In genomic region chrX:12944452-12944851, GRCh38 we compare ENCODE assay signal across 10 cellular contexts. TPM values are rescaled to one million over a fixed set of nuclear protein-coding genes. Genes with fewer than 3 reads are reported as not detected.
DNase-seq lines count a peak whose midpoint lies in the region; ATAC-seq, FAIRE-seq and TF ChIP-seq lines count a peak whose summit lies in the region.
"Not testable (repeated sequence)": the region's sequence is repeated elsewhere in the genome, so short reads cannot be mapped to it uniquely, and the experiment has no call there.
"Had no signal": no experiment of that assay in that cellular context is flagged by ENCODE, and none has a peak within 500 bp of the region (broad histone marks: within the 10 kb centered on the region; RNA-seq: fewer than 3 reads in every experiment).

No MANE protein-coding gene starts in this region.

- peaks cover 76% of the 10 kb centered on the region for H3K9me3 Mint-ChIP-seq in endodermal cell
- peaks cover 32% of the 10 kb centered on the region for H3K9me3 Mint-ChIP-seq in progenitor cell of endocrine pancreas (ENCODE audit: low read depth)

- not testable (repeated sequence) for H3K9me3 ChIP-seq in T-helper 17 cell (ENCODE audit: control insufficient read depth, low read length, poor library complexity, severe bottlenecking); K562 (replicated peaks; ENCODE audit: control insufficient read depth, insufficient read depth, low read depth, low read length); endodermal cell (ENCODE audit: control insufficient read depth, low read length)

- H3K36me3 Mint-ChIP-seq in T-helper 17 cell (ENCODE audit: low read depth); progenitor cell of endocrine pancreas (ENCODE audit: insufficient read depth): not testable (repeated sequence)
- peaks cover 21% of the 10 kb centered on the region for H3K36me3 Mint-ChIP-seq in endodermal cell (ENCODE audit: low read depth)

- not testable (repeated sequence) for H3K9ac ChIP-seq in K562 (ENCODE audit: insufficient read depth in 1 of 2, low read depth in 2 of 2, low read length in 2 of 2); endodermal cell (ENCODE audit: extremely low read depth, low read length, poor library complexity, severe bottlenecking)

- POLR2A ChIA-PET in K562 (lab: Yijun Ruan, JAX), result not testable (repeated sequence)

- not testable (repeated sequence) for H2AFZ ChIP-seq in K562 (ENCODE audit: low read depth, low read length)

- not testable (repeated sequence) for H3K4me3 ChIP-seq in K562; endodermal cell (ENCODE audit: low read length)

- not testable (repeated sequence) for ATAC-seq in T-helper 17 cell, K562

- 8% methylated on average over 1 of the region's 4 CpGs for WGBS in K562 (ENCODE audit: insufficient coverage, low coverage, missing lambda C conversion rate)
- WGBS in endodermal cell (ENCODE audit: insufficient coverage in 1 of 2, insufficient read length in 1 of 2), 2 experiments, result 100% methylated on average over 1 of the region's 4 CpGs; no CpG with 5 or more reads in 1 of the 2 experiments

- H3K4me3 Mint-ChIP-seq in T-helper 17 cell; endodermal cell; progenitor cell of endocrine pancreas (ENCODE audit: low read depth): not testable (repeated sequence)

- peaks cover 0 to 36% of the 10 kb centered on the region in 2 experiments; a peak in 4 of 5 replicates for H3K4me1 ChIP-seq in K562 (replicated peaks in 1 of 2; ENCODE audit: control insufficient read depth in 2 of 2, insufficient read depth in 2 of 2, low read length in 2 of 2)
- H3K4me1 ChIP-seq in endodermal cell (ENCODE audit: control insufficient read depth, insufficient read depth, low read length), result not testable (repeated sequence)

- H3K79me2 ChIP-seq in K562 (ENCODE audit: control insufficient read depth, insufficient read depth, low read length), result not testable (repeated sequence)

- not testable (repeated sequence) for H3K27me3 Mint-ChIP-seq in T-helper 17 cell; endodermal cell (ENCODE audit: insufficient read depth); progenitor cell of endocrine pancreas

- not testable (repeated sequence) for H4K20me1 ChIP-seq in K562 (replicated peaks; ENCODE audit: control insufficient read depth, insufficient read depth, low read length)

- intact Hi-C loops in K562 (cut with micrococcal nuclease), result not testable (repeated sequence)

- not testable (repeated sequence) for H3K27ac ChIP-seq in K562 (ENCODE audit: extremely low read depth, low read depth, low read length); endodermal cell (ENCODE audit: low read depth, low read length)

- TF ChIP-seq EP300 in K562 (IDR thresholded peaks at IDR 0.05; ENCODE audit: low read length), result not testable (repeated sequence)

- CTCF ChIA-PET in K562 (lab: Yijun Ruan, JAX; ENCODE audit: low intra/inter-chr PET ratio), result not testable (repeated sequence)

- peak overlapping the region; percentile 34 for H3K27ac Mint-ChIP-seq in T-helper 17 cell
- peak overlapping the region; percentile 95 for H3K27ac Mint-ChIP-seq in endodermal cell
- H3K27ac Mint-ChIP-seq in progenitor cell of endocrine pancreas, result peak overlapping the region; percentile 17

- FAIRE-seq in K562 (lab: Jason Lieb, UNC), result not testable (repeated sequence)

- DNase-seq in T-helper 17 cell; K562 (ENCODE audit: extremely low read depth in 1 of 4, low spot score in 3 of 4); endodermal cell; progenitor cell of endocrine pancreas (ENCODE audit: low spot score, unreplicated experiment): not testable (repeated sequence)

- H3K9me1 ChIP-seq in K562 (ENCODE audit: control insufficient read depth, insufficient read depth, low read length), result not testable (repeated sequence)

- not testable (repeated sequence) for H3K4me2 ChIP-seq in K562 (ENCODE audit: insufficient read depth, low read length)

- H3K27me3 ChIP-seq in K562 (ENCODE audit: control insufficient read depth in 2 of 2, insufficient read depth in 2 of 2, low read length in 2 of 2); endodermal cell (ENCODE audit: control insufficient read depth, insufficient read depth, low read length, poor library complexity, severe bottlenecking): not testable (repeated sequence)

- TF ChIP-seq RAD21 in K562 (CRISPR knock-in tag; conservative IDR thresholded peaks at IDR 0.05 in 1 of 2, IDR thresholded peaks at IDR 0.05 in 1 of 2), result not testable (repeated sequence)

- not testable (repeated sequence) for TF ChIP-seq POLR2A in K562 (conservative IDR thresholded peaks at IDR 0.05)

- H3K36me3 ChIP-seq in K562 (ENCODE audit: control insufficient read depth, insufficient read depth, low read length); endodermal cell (ENCODE audit: control insufficient read depth, insufficient read depth, low read length): not testable (repeated sequence)

- BruUV-seq in K562 (replicated peaks; lab: Mats Ljungman, UMichigan), result not testable (repeated sequence)

- in situ Hi-C loops in K562 (cut with MboI), result not testable (repeated sequence)

- H3K4me1 Mint-ChIP-seq in T-helper 17 cell, result peaks cover 14% of the 10 kb centered on the region
- peaks cover 34% of the 10 kb centered on the region for H3K4me1 Mint-ChIP-seq in endodermal cell
- peaks cover 33% of the 10 kb centered on the region for H3K4me1 Mint-ChIP-seq in progenitor cell of endocrine pancreas (ENCODE audit: low read depth)

- TF ChIP-seq CTCF in K562 (IDR thresholded peaks at IDR 0.05 in 2 of 3, conservative IDR thresholded peaks at IDR 0.05 in 1 of 3; ENCODE audit: insufficient read depth in 2 of 3, low read depth in 1 of 3, low read length in 3 of 3); endodermal cell (conservative IDR thresholded peaks at IDR 0.05); progenitor cell of endocrine pancreas (IDR thresholded peaks at IDR 0.05; ENCODE audit: unreplicated experiment): not testable (repeated sequence)

TF ChIP-seq in K562, 482 proteins besides CTCF, POLR2A, EP300 and RAD21:
- peak; percentile 23; the same call in 1 of the 2 replicates for TF ChIP-seq SMARCA4 (IDR thresholded peaks at IDR 0.05)
- 0 out of 2 replicates have a peak, but pooled peaks have one; percentile 14 for TF ChIP-seq MAFG (tag; conservative IDR thresholded peaks at IDR 0.05)
- peak; percentile 51 to 76; a peak in 2 of 4 replicates for TF ChIP-seq FOXK2 (conservative IDR thresholded peaks at IDR 0.05 in 1 of 2, IDR thresholded peaks at IDR 0.05 in 1 of 2; ENCODE audit: low read depth in 2 of 2)
- TF ChIP-seq ZNF316 (IDR thresholded peaks at IDR 0.05), result 0 out of 2 replicates have a peak, but pooled peaks have one; percentile 19
TF ChIP-seq in K562: peak in this region for 4; not testable (repeated sequence) for 478.

RNA-seq across cellular contexts. Expression of gene TMSB4X, which starts 30.5 kb away (rescaled TPM):
- total RNA-seq in T-helper 17 cell (1,000 to 10,000 TPM; 5,781 to 7,183 TPM), K562 (2014; rRNA removed) (1,035 and 1,094 TPM in 2 replicates), K562 (2014; rRNA removed; fragmentation: Illumina TruSeq; extraction: Trizol) (1,529 and 1,745 TPM in 2 replicates), K562 (2015; rRNA removed; fragmentation: Illumina TruSeq; extraction: Trizol) (1,145 and 1,178 TPM in 2 replicates), K562 (2021) (1,266 and 1,292 TPM in 2 replicates), endodermal cell (1,000 to 10,000 TPM; 1,539 to 2,456 TPM), progenitor cell of endocrine pancreas (1,699 and 1,780 TPM in 2 replicates)
- total RNA-seq in K562 (2011; cell fraction: chromatin; rRNA removed; ENCODE audit: low replicate concordance), result 101 and 112 TPM in 2 replicates
- 168 and 187 TPM in 2 replicates for total RNA-seq in K562 (2011; cell fraction: nucleolus; rRNA removed)
- total RNA-seq in K562 (2011; cell fraction: nucleoplasm; rRNA removed), result 227 and 306 TPM in 2 replicates
- polyA plus RNA-seq in K562 (2011; rRNA removed) (1,337 and 1,853 TPM in 2 replicates), K562 (2014; fragmentation: Illumina TruSeq; extraction: Trizol) (1,680 and 2,424 TPM in 2 replicates), K562 (2014; fragmentation: Nextera tagmentation; extraction: Ambion mirVana) (1,000 to 10,000 TPM; 1,688 to 2,035 TPM), K562 (2014; rRNA removed) (1,576 and 1,785 TPM in 2 replicates)
- 358 and 852 TPM in 2 replicates for polyA plus RNA-seq in K562 (2011; cell fraction: cytosol; rRNA removed)
- polyA plus RNA-seq in K562 (2011; cell fraction: nucleus; rRNA removed), result 404 and 705 TPM in 2 replicates
- 2,539 and 2,674 TPM in 2 replicates for polyA plus RNA-seq in K562 (2012)
- 876 and 1,337 TPM in 2 replicates for polyA minus RNA-seq in K562 (2011; rRNA and poly(A)+ RNA removed)
- 265 and 346 TPM in 2 replicates for polyA minus RNA-seq in K562 (2011; cell fraction: cytosol; rRNA and poly(A)+ RNA removed)
- 112 and 295 TPM in 2 replicates for polyA minus RNA-seq in K562 (2011; cell fraction: nucleus; rRNA and poly(A)+ RNA removed)
- polyA plus RNA-seq in endodermal cell (2013, experiment 1 of 2), result 2,887 TPM
- 3,134 TPM for polyA plus RNA-seq in endodermal cell (2013, experiment 2 of 2)

RNA-seq across cellular contexts. Expression of gene TLR8, which starts 38.0 kb away (rescaled TPM):
- under 1 TPM in 1 of 2 donors, not detected in 1; 0.85 TPM for total RNA-seq in T-helper 17 cell
- total RNA-seq in K562 (2011; cell fraction: chromatin; rRNA removed; ENCODE audit: low replicate concordance), result not detected in 2 replicates
- not detected in 2 replicates for total RNA-seq in K562 (2011; cell fraction: nucleolus; rRNA removed)
- not detected in 2 replicates for total RNA-seq in K562 (2011; cell fraction: nucleoplasm; rRNA removed)
- total RNA-seq in K562 (2014; rRNA removed), result not detected in 2 replicates
- total RNA-seq in K562 (2014; rRNA removed; fragmentation: Illumina TruSeq; extraction: Trizol), result not detected in 2 replicates
- not detected in 2 replicates for total RNA-seq in K562 (2015; rRNA removed; fragmentation: Illumina TruSeq; extraction: Trizol)
- not detected in 2 replicates for total RNA-seq in K562 (2021)
- polyA plus RNA-seq in K562 (2011; rRNA removed), result not detected in 2 replicates
- polyA plus RNA-seq in K562 (2011; cell fraction: cytosol; rRNA removed), result not detected in 2 replicates
- not detected in 2 replicates for polyA plus RNA-seq in K562 (2011; cell fraction: nucleus; rRNA removed)
- polyA plus RNA-seq in K562 (2012), result 0.13 and 0.32 TPM in 2 replicates
- not detected in 2 replicates for polyA plus RNA-seq in K562 (2014; fragmentation: Illumina TruSeq; extraction: Trizol)
- not detected for polyA plus RNA-seq in K562 (2014; fragmentation: Nextera tagmentation; extraction: Ambion mirVana)
- polyA plus RNA-seq in K562 (2014; rRNA removed), result not detected in 2 replicates
- polyA minus RNA-seq in K562 (2011; rRNA and poly(A)+ RNA removed), result not detected in 2 replicates
- not detected in 2 replicates for polyA minus RNA-seq in K562 (2011; cell fraction: cytosol; rRNA and poly(A)+ RNA removed)
- polyA minus RNA-seq in K562 (2011; cell fraction: nucleus; rRNA and poly(A)+ RNA removed), result not detected in 2 replicates
- not detected for total RNA-seq in endodermal cell
- polyA plus RNA-seq in endodermal cell (2013, experiment 1 of 2), result not detected
- not detected for polyA plus RNA-seq in endodermal cell (2013, experiment 2 of 2)
- not detected in 2 replicates for total RNA-seq in progenitor cell of endocrine pancreas
- total RNA-seq: A673; Calu3; CD4-positive, CD25-positive, alpha-beta regulatory T cell had no signal
- polyA plus RNA-seq: AG04450; CD4-positive, alpha-beta memory T cell; CD4-positive, CD25-positive, alpha-beta regulatory T cell; CD8-positive, alpha-beta memory T cell had no signal

Comparison
In these comparisons a context has a peak if more than half of its experiments do, and no peak if none do; other contexts are left out.
1. H3K27ac Mint-ChIP-seq: peak in every context shown above with its lines; median percentile 95 in endodermal cell; 34 in T-helper 17 cell; 17 in progenitor cell of endocrine pancreas.